Comparison of ENCODE assay signal across 10 cellular contexts in the genomic region with DNA sequence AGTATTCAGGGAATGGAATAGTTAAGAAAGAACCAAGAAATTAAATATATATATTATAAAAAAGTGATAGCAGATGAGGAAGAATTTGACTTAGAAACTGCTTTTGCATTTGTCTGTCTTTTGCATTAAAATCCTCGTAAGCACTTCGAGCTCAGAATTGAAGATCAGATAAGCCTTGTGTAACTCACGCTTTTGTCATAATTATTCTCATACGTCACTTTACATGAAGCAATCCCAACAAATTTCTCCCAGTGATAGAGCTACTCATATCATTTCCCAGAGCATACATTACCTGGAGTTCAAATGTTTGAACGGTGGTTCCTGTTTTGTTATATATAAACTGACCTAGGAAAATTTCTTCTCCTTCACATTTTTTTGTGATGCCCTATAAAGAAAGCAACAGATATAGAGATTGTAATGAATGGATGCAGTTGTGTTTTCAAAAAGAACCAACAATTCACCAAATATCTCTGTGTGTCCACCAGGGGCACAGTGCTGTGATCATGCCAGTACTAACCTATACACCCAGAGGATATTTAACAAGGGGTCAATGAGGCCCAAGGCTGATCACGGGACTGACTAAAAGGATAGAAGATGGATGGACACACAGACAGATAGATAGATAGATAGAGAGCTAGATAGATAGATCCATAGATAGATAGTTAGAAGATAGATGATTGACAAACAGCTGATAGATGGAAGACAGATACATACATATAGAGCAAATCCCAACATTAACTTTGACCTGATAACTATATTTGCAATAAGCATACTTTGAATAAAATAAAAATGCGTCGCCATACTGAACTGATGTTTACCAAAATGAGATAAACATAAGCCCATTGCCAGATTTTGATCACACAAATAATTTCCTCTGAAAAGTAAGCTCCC. TPM values are rescaled to one million over a fixed set of nuclear protein-coding genes. Genes with fewer than 3 reads are reported as not detected.
DNase-seq lines count a peak whose midpoint lies in the region; ATAC-seq and TF ChIP-seq lines count a peak whose summit lies in the region.
"Had no signal": no experiment of that assay in that cellular context is flagged by ENCODE, and none has a peak within 500 bp of the region (broad histone marks: within the 10 kb centered on the region; RNA-seq: fewer than 3 reads in every experiment).

No MANE protein-coding gene starts in this region.

- no peaks in the 10 kb centered on the region for H3K27me3 Mint-ChIP-seq in progenitor cell of endocrine pancreas
- H3K27me3 Mint-ChIP-seq: activated naive CD4-positive, alpha-beta T cell treated with anti-CD3 and anti-CD28 coated beads, Interleukin-2, amount 50 U/mL, for 24 hours had no signal

- no peaks in the 10 kb centered on the region for H3K36me3 Mint-ChIP-seq in progenitor cell of endocrine pancreas (ENCODE audit: insufficient read depth)
- H3K36me3 Mint-ChIP-seq: activated naive CD4-positive, alpha-beta T cell treated with anti-CD3 and anti-CD28 coated beads, Interleukin-2, amount 50 U/mL, for 24 hours had no signal

- DNase-seq in NCI-H69 (lab: John Stamatoyannopoulos, UW): peak; percentile 35
- DNase-seq in cardiac fibroblast (ENCODE audit: low read depth in 2 of 2): peak in 1 of 2 donors; percentile 22
- no peak for DNase-seq in progenitor cell of endocrine pancreas (ENCODE audit: low spot score, unreplicated experiment)
- no peak for DNase-seq in DMS153 treated with DMSO at 0.1 percent for 48 hours (lab: John Stamatoyannopoulos, UW; ENCODE audit: unreplicated experiment)
- no peak for DNase-seq in NCI-H2107 (lab: John Stamatoyannopoulos, UW)
- DNase-seq in NCI-H1436 treated with DMSO at 0.1 percent for 48 hours (lab: John Stamatoyannopoulos, UW): no peak

- H3K9me3 Mint-ChIP-seq in progenitor cell of endocrine pancreas (ENCODE audit: low read depth): peaks cover 4% of the 10 kb centered on the region
- H3K9me3 Mint-ChIP-seq: activated naive CD4-positive, alpha-beta T cell treated with anti-CD3 and anti-CD28 coated beads, Interleukin-2, amount 50 U/mL, for 24 hours had no signal

- peaks cover 26% of the 10 kb centered on the region for H3K4me1 Mint-ChIP-seq in progenitor cell of endocrine pancreas (ENCODE audit: low read depth)

- peak; percentile 59 for TF ChIP-seq CTCF in cardiac fibroblast (IDR thresholded peaks at IDR 0.05; ENCODE audit: low read depth, low read length)
- peak; percentile 60 for TF ChIP-seq CTCF in progenitor cell of endocrine pancreas (IDR thresholded peaks at IDR 0.05; ENCODE audit: unreplicated experiment)

- H3K27ac Mint-ChIP-seq in progenitor cell of endocrine pancreas: peak overlapping the region; percentile 79
- H3K27ac Mint-ChIP-seq: activated naive CD4-positive, alpha-beta T cell treated with anti-CD3 and anti-CD28 coated beads, Interleukin-2, amount 50 U/mL, for 24 hours had no signal

- no peak overlapping the region for H3K4me3 ChIP-seq in cardiac fibroblast (replicated peaks in 1 of 2; ENCODE audit: low read depth in 2 of 2, low read length in 2 of 2)
- H3K4me3 ChIP-seq: SJSA1 had no signal

- ATAC-seq in GM18861 (IDR thresholded peaks at IDR 0.05; ENCODE audit: unreplicated experiment): peak; percentile 26

- no peak overlapping the region for H3K4me3 Mint-ChIP-seq in progenitor cell of endocrine pancreas (ENCODE audit: low read depth)
- H3K4me3 Mint-ChIP-seq: activated naive CD4-positive, alpha-beta T cell treated with anti-CD3 and anti-CD28 coated beads, Interleukin-2, amount 50 U/mL, for 24 hours had no signal

RNA-seq across cellular contexts. Expression of a gene that starts 9.3 kb away (rescaled TPM):
- total RNA-seq in progenitor cell of endocrine pancreas: 45.1 and 50.0 TPM in 2 replicates

RNA-seq across cellular contexts. Expression of a gene that starts 40.2 kb away (rescaled TPM):
- not detected in 2 replicates for total RNA-seq in progenitor cell of endocrine pancreas
- total RNA-seq: renal cortical epithelial cell had no signal

RNA-seq across cellular contexts. Expression of a gene that starts 40.5 kb away (rescaled TPM):
- 0.67 and 0.89 TPM in 2 replicates for total RNA-seq in progenitor cell of endocrine pancreas

RNA-seq across cellular contexts. Expression of a gene that starts 46.6 kb away (rescaled TPM):
- not detected in 2 replicates for total RNA-seq in progenitor cell of endocrine pancreas
- total RNA-seq: renal cortical epithelial cell had no signal
